Comparison of ENCODE assay signal across 11 cellular contexts in genomic region chr10:48605786-48606529, GRCh38. TPM values are rescaled to one million over a fixed set of nuclear protein-coding genes. Genes with fewer than 3 reads are reported as not detected.
DNase-seq lines count a peak whose midpoint lies in the region; ATAC-seq and TF ChIP-seq lines count a peak whose summit lies in the region.
"Had no signal": no experiment of that assay in that cellular context is flagged by ENCODE, and none has a peak within 500 bp of the region (broad histone marks: within the 10 kb centered on the region; RNA-seq: fewer than 3 reads in every experiment).

No MANE protein-coding gene starts in this region.

- 0 out of 2 replicates have a peak, but pooled peaks cover 3% of the 10 kb centered on the region for H4K20me1 ChIP-seq in HCT116 (ENCODE audit: insufficient read depth)

- TF ChIP-seq RAD21 in HCT116 (IDR thresholded peaks at IDR 0.05; ENCODE audit: low read depth): no peak

- no peaks in the 10 kb centered on the region for H3K9me3 ChIP-seq in HCT116 (ENCODE audit: control insufficient read depth in 1 of 2, insufficient read depth in 1 of 2, low read depth in 1 of 2, low read length in 2 of 2)

- peak overlapping the region; percentile 96 for H3K4me3 ChIP-seq in ACC112 (ENCODE audit: low read depth, low read length)
- H3K4me3 ChIP-seq in HCT116 (replicated peaks in 1 of 2; ENCODE audit: low read depth in 1 of 2, low read length in 2 of 2): 0 out of 4 replicates have a peak overlapping the region, but pooled peaks of 1 of the 2 experiments have one; percentile 90
- no peak overlapping the region for H3K4me3 ChIP-seq in astrocyte of the spinal cord (ENCODE audit: low read depth, low read length)

- H3K27ac ChIP-seq in ACC112 (ENCODE audit: low read depth, low read length): peak overlapping the region; percentile 87
- no peak overlapping the region for H3K27ac ChIP-seq in HCT116 (ENCODE audit: low read depth, low read length)

- H3K4me2 ChIP-seq in HCT116 (ENCODE audit: low read length): peak overlapping the region; percentile 99

- no peak for ATAC-seq in HCT116
- no peak for ATAC-seq in left lobe of liver
- no peak for ATAC-seq in GM18909 (IDR thresholded peaks at IDR 0.05; ENCODE audit: poor library complexity, unreplicated experiment)
- ATAC-seq in GM18870 (IDR thresholded peaks at IDR 0.05; ENCODE audit: unreplicated experiment): no peak
- no peak for ATAC-seq in HG02610 (IDR thresholded peaks at IDR 0.05; ENCODE audit: unreplicated experiment)
- no peak for ATAC-seq in HG02642 (IDR thresholded peaks at IDR 0.05; ENCODE audit: poor library complexity, unreplicated experiment)

- intact Hi-C loops in HCT116 (cut with micrococcal nuclease): loop anchor here (10.0 kb wide), 1 partner anchor 49 kb away; no protein-coding TSS in a partner anchor

- peaks cover 63% of the 10 kb centered on the region for H3K4me1 ChIP-seq in ACC112 (ENCODE audit: control insufficient read depth, insufficient read depth, low read length, unreplicated experiment)
- H3K4me1 ChIP-seq in HCT116 (ENCODE audit: control insufficient read depth in 1 of 2, insufficient read depth in 2 of 2, low read length in 2 of 2): peaks cover 6 to 31% of the 10 kb centered on the region in 2 experiments

- H3K27me3 ChIP-seq in ACC112 (ENCODE audit: insufficient read depth, low read length) (no peaks in the 10 kb centered on the region), HCT116 (ENCODE audit: insufficient read depth, low read length) (no peaks in the 10 kb centered on the region)

- no peaks in the 10 kb centered on the region for H3K36me3 ChIP-seq in ACC112 (ENCODE audit: insufficient read depth, low read length)
- H3K36me3 ChIP-seq in HCT116 (ENCODE audit: control insufficient read depth in 1 of 2, insufficient read depth in 2 of 2, low read length in 2 of 2): no peaks in the 10 kb centered on the region

- RAD21 ChIA-PET in HCT116 (lab: Charles Lee; ENCODE audit: low non-redundant PET in 1 of 2, low total read pairs in 2 of 2, uncharacterized antibody in 2 of 2, unreplicated experiment in 2 of 2): interaction anchor here in 1 of 2 experiments (0.6 to 1.1 kb wide), 2 partner anchors 50 to 370 kb away, joined by 3 to 4 read pairs; no protein-coding TSS in a partner anchor

- no peak overlapping the region for H3K9ac ChIP-seq in HCT116 (ENCODE audit: low read length)

- H3K79me2 ChIP-seq in ACC112 (ENCODE audit: control insufficient read depth, insufficient read depth, low read length, unreplicated experiment) (peaks cover 40% of the 10 kb centered on the region), HCT116 (ENCODE audit: insufficient read depth, low read length) (peaks cover 26% of the 10 kb centered on the region; the same call in 1 of the 2 replicates)

- POLR2A ChIA-PET in HCT116 (lab: Charles Lee): interaction anchor here (0.7 kb wide), 1 partner anchor 54 kb away, joined by 5 read pairs; no protein-coding TSS in a partner anchor

- TF ChIP-seq POLR2A in HCT116 (IDR thresholded peaks at IDR 0.05; ENCODE audit: borderline replicate concordance, extremely low read depth, insufficient read depth, insufficient read length): no peak

- no peaks in the 10 kb centered on the region for H3K9me2 ChIP-seq in HCT116 (ENCODE audit: insufficient read depth)

- in situ Hi-C loops in astrocyte of the spinal cord (cut with HindIII; ENCODE audit: low sequenced_read_pairs): no loop called here

- CTCF ChIA-PET in HCT116 (lab: Charles Lee): interaction anchor here (1.0 to 5.6 kb wide), 3 partner anchors 9 to 50 kb away, joined by 4 to 64 read pairs (median 5); no protein-coding TSS in a partner anchor

- H2AFZ ChIP-seq in ACC112 (ENCODE audit: low read length, unreplicated experiment) (no peak overlapping the region), HCT116 (ENCODE audit: low read depth, low read length, poor library complexity, severe bottlenecking) (no peak overlapping the region)

- BruUV-seq in HCT116 (replicated peaks; lab: Mats Ljungman, UMichigan): no TSS peak

- DNase-seq in HCT116 (ENCODE audit: low read depth, low spot score) (no peak), astrocyte of the spinal cord (ENCODE audit: low read depth, low spot score) (peak; percentile 53), left lobe of liver (ENCODE audit: low spot score) (peak; percentile 30)
- DNase-seq: activated CD4-positive, alpha-beta T cell treated with anti-CD3 and anti-CD28 coated beads for 1 hour; NCI-H1092; NCI-H524 had no signal

- TF ChIP-seq CTCF in HCT116 (IDR thresholded peaks at IDR 0.05 in 2 of 3, conservative IDR thresholded peaks at IDR 0.05 in 1 of 3; ENCODE audit: borderline replicate concordance in 1 of 3, insufficient read depth in 1 of 3, low read depth in 2 of 3, low read length in 2 of 3) (no peak), astrocyte of the spinal cord (IDR thresholded peaks at IDR 0.05; ENCODE audit: low read depth, low read length) (no peak)

TF ChIP-seq in HCT116, 20 proteins besides CTCF, POLR2A, EP300 and RAD21:
- TF ChIP-seq MAX (IDR thresholded peaks at IDR 0.05) (no peak), JUND (IDR thresholded peaks at IDR 0.05) (no peak), SRF (IDR thresholded peaks at IDR 0.05; ENCODE audit: low read depth) (no peak), EZH2 (IDR thresholded peaks at IDR 0.05) (no peak), TCF7L2 (IDR thresholded peaks at IDR 0.05; ENCODE audit: borderline replicate concordance, extremely low read depth, insufficient read depth, insufficient read length) (no peak), CBX3 (IDR thresholded peaks at IDR 0.05; ENCODE audit: low read depth) (no peak), EZH2phosphoT487 (IDR thresholded peaks at IDR 0.05; ENCODE audit: borderline replicate concordance) (no peak), ZNF274 (IDR thresholded peaks at IDR 0.05; ENCODE audit: low read depth, low read length) (no peak), CEBPB (IDR thresholded peaks at IDR 0.05; ENCODE audit: low read depth) (no peak), SIN3A (IDR thresholded peaks at IDR 0.05; ENCODE audit: low read depth) (no peak), SP1 (IDR thresholded peaks at IDR 0.05; ENCODE audit: low read depth) (no peak), ZFX (IDR thresholded peaks at IDR 0.05) (no peak), EGR1 (IDR thresholded peaks at IDR 0.05; ENCODE audit: low read depth) (no peak), ELF1 (IDR thresholded peaks at IDR 0.05; ENCODE audit: borderline replicate concordance, low read depth) (no peak), YY1 (IDR thresholded peaks at IDR 0.05; ENCODE audit: extremely low read depth, insufficient replicate concordance, low read depth, low read length) (no peak), REST (IDR thresholded peaks at IDR 0.05; ENCODE audit: low read depth) (no peak), FOSL1 (IDR thresholded peaks at IDR 0.05; ENCODE audit: low read depth) (no peak), POLR2AphosphoS5 (IDR thresholded peaks at IDR 0.05; ENCODE audit: low read depth, low read length) (no peak)
- TF ChIP-seq, protein P1, sequence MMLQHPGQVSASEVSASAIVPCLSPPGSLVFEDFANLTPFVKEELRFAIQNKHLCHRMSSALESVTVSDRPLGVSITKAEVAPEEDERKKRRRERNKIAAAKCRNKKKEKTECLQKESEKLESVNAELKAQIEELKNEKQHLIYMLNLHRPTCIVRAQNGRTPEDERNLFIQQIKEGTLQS (IDR thresholded peaks at IDR 0.05): no peak
- TF ChIP-seq, protein P2, sequence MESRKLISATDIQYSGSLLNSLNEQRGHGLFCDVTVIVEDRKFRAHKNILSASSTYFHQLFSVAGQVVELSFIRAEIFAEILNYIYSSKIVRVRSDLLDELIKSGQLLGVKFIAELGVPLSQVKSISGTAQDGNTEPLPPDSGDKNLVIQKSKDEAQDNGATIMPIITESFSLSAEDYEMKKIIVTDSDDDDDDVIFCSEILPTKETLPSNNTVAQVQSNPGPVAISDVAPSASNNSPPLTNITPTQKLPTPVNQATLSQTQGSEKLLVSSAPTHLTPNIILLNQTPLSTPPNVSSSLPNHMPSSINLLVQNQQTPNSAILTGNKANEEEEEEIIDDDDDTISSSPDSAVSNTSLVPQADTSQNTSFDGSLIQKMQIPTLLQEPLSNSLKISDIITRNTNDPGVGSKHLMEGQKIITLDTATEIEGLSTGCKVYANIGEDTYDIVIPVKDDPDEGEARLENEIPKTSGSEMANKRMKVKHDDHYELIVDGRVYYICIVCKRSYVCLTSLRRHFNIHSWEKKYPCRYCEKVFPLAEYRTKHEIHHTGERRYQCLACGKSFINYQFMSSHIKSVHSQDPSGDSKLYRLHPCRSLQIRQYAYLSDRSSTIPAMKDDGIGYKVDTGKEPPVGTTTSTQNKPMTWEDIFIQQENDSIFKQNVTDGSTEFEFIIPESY (IDR thresholded peaks at IDR 0.05; ENCODE audit: extremely low read depth, insufficient replicate concordance, low read length): no peak

RNA-seq across cellular contexts. Expression of gene ARHGAP22, which starts 1.1 kb away (rescaled TPM):
- total RNA-seq in HCT116 (2021; ENCODE audit: unreplicated experiment): 9.9 TPM
- 4.7 and 6.3 TPM in 2 replicates for polyA plus RNA-seq in HCT116 (2012)
- total RNA-seq in left lobe of liver: 0.13 TPM
